26 cellular contexts compared by ENCODE assay signal in the genomic region with DNA sequence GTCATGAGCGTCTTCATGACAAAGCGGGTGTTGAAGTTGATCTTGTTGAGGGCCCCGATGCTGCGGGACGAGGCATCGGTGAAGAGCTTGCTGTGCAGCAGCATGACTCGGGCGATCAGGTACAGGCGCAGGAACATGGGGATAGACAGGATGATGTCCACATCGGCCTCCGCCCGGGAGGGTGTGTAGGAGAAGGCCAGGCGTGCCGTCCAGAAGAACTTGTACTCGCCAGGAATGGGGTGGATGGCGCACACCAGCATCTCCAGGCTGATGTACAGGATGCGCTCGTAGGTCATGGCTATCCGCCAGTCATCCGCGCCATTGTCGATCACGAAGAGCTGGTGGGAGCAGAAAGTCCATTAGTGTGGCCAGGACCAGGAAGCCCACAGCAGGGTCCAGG.
"Had no signal": no experiment of that assay in that cellular context is flagged by ENCODE, and none has a peak within 500 bp of the region (broad histone marks: within the 10 kb centered on the region; RNA-seq: fewer than 3 reads in every experiment).

No MANE protein-coding gene starts in this region.

- DNase-seq: activated CD4-positive, alpha-beta memory T cell treated with anti-CD3 and anti-CD28 coated beads, Interleukin-2, amount 10 ng/mL, durations not matched to agents 7 days and 5 days; activated CD4-positive, alpha-beta T cell treated with anti-CD3 and anti-CD28 coated beads for 1 hour; activated CD4-positive, alpha-beta T cell treated with anti-CD3 and anti-CD28 coated beads, Interleukin-2, amount 10 ng/mL, durations not matched to agents 7 days and 5 days; activated CD8-positive, alpha-beta memory T cell treated with anti-CD3 and anti-CD28 coated beads, Interleukin-2, amount 50 U/mL, for 48 hours; anterior cingulate cortex; body of pancreas; foreskin fibroblast; heart right ventricle; left cardiac atrium; left ventricle myocardium superior; mammary epithelial cell; midbrain; occipital lobe; SW 1271; T-helper 9 cell; trophoblast cell had no signal

- H3K4me3 Mint-ChIP-seq: activated CD4-positive, alpha-beta memory T cell treated with anti-CD3 and anti-CD28 coated beads, Interleukin-2, amount 10 ng/mL, durations not matched to agents 7 days and 5 days; activated CD4-positive, alpha-beta T cell treated with anti-CD3 and anti-CD28 coated beads, Interleukin-2, amount 10 ng/mL, durations not matched to agents 7 days and 5 days; activated naive CD8-positive, alpha-beta T cell; activated T-cell treated with anti-CD3 and anti-CD28 coated beads, Interleukin-2, amount 50 U/mL, for 24 hours; naive thymus-derived CD4-positive, alpha-beta T cell; T-helper 1 cell treated with Interleukin-12 subunit alpha and Interleukin-12 subunit beta and Interleukin-4 antibody, amounts not matched to agents 30 μg/mL and 1 μg/mL, for 36 hours had no signal

- H3K27ac ChIP-seq: body of pancreas, heart right ventricle, parathyroid adenoma, right atrium auricular region, thoracic aorta, vagina had no signal

- H2AFZ ChIP-seq: parathyroid adenoma had no signal

- H3K27ac Mint-ChIP-seq: activated CD4-positive, alpha-beta memory T cell treated with anti-CD3 and anti-CD28 coated beads, Interleukin-2, amount 10 ng/mL, durations not matched to agents 7 days and 5 days; activated CD4-positive, alpha-beta T cell treated with anti-CD3 and anti-CD28 coated beads, Interleukin-2, amount 10 ng/mL, durations not matched to agents 7 days and 5 days; activated naive CD8-positive, alpha-beta T cell; activated T-cell treated with anti-CD3 and anti-CD28 coated beads, Interleukin-2, amount 50 U/mL, for 24 hours; naive thymus-derived CD4-positive, alpha-beta T cell; T-helper 1 cell treated with Interleukin-12 subunit alpha and Interleukin-12 subunit beta and Interleukin-4 antibody, amounts not matched to agents 30 μg/mL and 1 μg/mL, for 36 hours had no signal

- H3K27me3 ChIP-seq: heart right ventricle, right atrium auricular region, vagina had no signal

- H3K9me3 ChIP-seq: body of pancreas, heart right ventricle, right atrium auricular region, thoracic aorta, vagina had no signal

- H3K4me1 Mint-ChIP-seq: activated CD4-positive, alpha-beta memory T cell treated with anti-CD3 and anti-CD28 coated beads, Interleukin-2, amount 10 ng/mL, durations not matched to agents 7 days and 5 days; activated CD4-positive, alpha-beta T cell treated with anti-CD3 and anti-CD28 coated beads, Interleukin-2, amount 10 ng/mL, durations not matched to agents 7 days and 5 days had no signal

- ATAC-seq: body of pancreas; esophagus mucosa; heart right ventricle; left cardiac atrium; left ventricle myocardium superior; naive thymus-derived CD4-positive, alpha-beta T cell; stimulated activated naive CD8-positive, alpha-beta T cell treated with anti-CD3 and anti-CD28 coated beads, Interleukin-15, Interleukin-2, amounts not matched to agents 100 U/mL and 50 U/mL, for 24 hours had no signal

- H3K9me3 Mint-ChIP-seq: activated CD4-positive, alpha-beta memory T cell treated with anti-CD3 and anti-CD28 coated beads, Interleukin-2, amount 10 ng/mL, durations not matched to agents 7 days and 5 days; activated CD4-positive, alpha-beta T cell treated with anti-CD3 and anti-CD28 coated beads, Interleukin-2, amount 10 ng/mL, durations not matched to agents 7 days and 5 days; activated T-cell treated with anti-CD3 and anti-CD28 coated beads, Interleukin-2, amount 50 U/mL, for 24 hours; naive thymus-derived CD4-positive, alpha-beta T cell; T-helper 1 cell treated with Interleukin-12 subunit alpha and Interleukin-12 subunit beta and Interleukin-4 antibody, amounts not matched to agents 30 μg/mL and 1 μg/mL, for 36 hours had no signal

- H3K79me2 ChIP-seq: parathyroid adenoma had no signal

- H3K9ac ChIP-seq: parathyroid adenoma had no signal

- H3K36me3 ChIP-seq: right atrium auricular region, thoracic aorta, vagina had no signal

- H3K4me3 ChIP-seq: body of pancreas, heart right ventricle, right atrium auricular region, thoracic aorta, vagina had no signal

- H3K27me3 Mint-ChIP-seq: activated CD4-positive, alpha-beta T cell treated with anti-CD3 and anti-CD28 coated beads, Interleukin-2, amount 10 ng/mL, durations not matched to agents 7 days and 5 days; activated naive CD8-positive, alpha-beta T cell; activated T-cell treated with anti-CD3 and anti-CD28 coated beads, Interleukin-2, amount 50 U/mL, for 24 hours had no signal

- H3K4me1 ChIP-seq: body of pancreas, parathyroid adenoma, vagina had no signal

- H3K36me3 Mint-ChIP-seq: activated naive CD8-positive, alpha-beta T cell; naive thymus-derived CD4-positive, alpha-beta T cell had no signal
